Comparison of ENCODE assay signal across 6 cellular contexts in the genomic region with DNA sequence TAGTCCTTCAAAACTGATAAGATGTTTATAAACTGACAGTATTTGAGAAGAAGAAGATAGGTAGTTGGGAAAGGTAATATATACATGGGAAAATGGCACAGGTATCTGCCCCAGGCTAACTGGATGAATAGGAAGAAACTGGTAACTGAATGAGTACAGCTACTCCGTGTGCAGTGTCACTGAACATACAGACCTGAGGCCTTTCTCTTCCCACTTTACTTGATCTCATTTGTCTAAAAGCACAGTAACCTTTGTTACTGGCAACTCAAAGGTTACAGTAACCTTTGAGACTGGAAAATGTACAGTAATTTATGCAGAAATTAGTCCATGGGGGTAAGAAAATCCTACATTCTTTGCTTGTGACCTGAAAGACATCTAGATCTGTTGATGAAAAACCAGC.
"Had no signal": no experiment of that assay in that cellular context is flagged by ENCODE, and none has a peak within 500 bp of the region (broad histone marks: within the 10 kb centered on the region; RNA-seq: fewer than 3 reads in every experiment).

No MANE protein-coding gene starts in this region.

- H3K4me3 ChIP-seq: K562 had no signal

- H3K27me3 Mint-ChIP-seq: IgD-negative memory B cell had no signal

- H3K4me3 Mint-ChIP-seq: IgD-negative memory B cell had no signal

- ATAC-seq: HepG2, K562 had no signal

- DNase-seq: IMR-90, KBM-7 had no signal

- H3K27ac ChIP-seq: HL-60 had no signal

- H3K36me3 Mint-ChIP-seq: IgD-negative memory B cell had no signal

- H3K27ac Mint-ChIP-seq: IgD-negative memory B cell had no signal
